Comparison of ENCODE assay signal across 1 cellular context in the genomic region with DNA sequence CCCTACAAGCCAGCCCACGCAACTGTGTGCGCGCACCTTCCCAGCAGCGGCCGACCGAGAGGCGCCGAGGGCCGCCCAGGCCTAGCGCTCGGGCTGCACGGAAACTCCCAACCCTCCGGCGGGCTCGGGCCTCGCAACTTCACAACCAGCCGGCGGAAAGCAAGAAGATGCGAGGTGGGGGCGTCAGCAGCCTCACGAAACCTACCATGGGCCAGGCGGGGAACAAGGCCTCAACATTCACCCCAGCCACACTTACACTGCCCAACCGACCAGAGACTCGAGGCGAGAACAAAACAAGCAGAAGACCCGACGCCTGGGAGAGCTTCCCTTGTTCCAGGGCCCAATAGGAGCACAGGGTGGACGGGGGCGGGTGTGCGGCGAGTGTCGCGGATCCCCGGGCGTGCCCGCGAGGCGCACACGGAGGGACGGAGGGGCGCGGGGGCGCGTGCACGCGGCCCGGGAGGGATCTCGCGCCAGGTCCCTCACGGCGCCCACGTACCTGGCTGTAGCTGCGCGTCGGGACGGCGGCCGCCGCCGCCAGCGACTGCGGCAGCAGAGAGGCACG.
TF ChIP-seq lines count a peak whose summit lies in the region.

No MANE protein-coding gene starts in this region.

TF ChIP-seq in SK-N-SH, 30 proteins besides CTCF, POLR2A, EP300 and RAD21 (continued from another document):
- TF ChIP-seq MXI1 (IDR thresholded peaks at IDR 0.05; ENCODE audit: low read depth, low read length) (no peak; the same call in 1 of the 2 replicates), NFIC (IDR thresholded peaks at IDR 0.05; ENCODE audit: borderline replicate concordance) (no peak), EZH2phosphoT487 (IDR thresholded peaks at IDR 0.05; ENCODE audit: borderline replicate concordance, low read depth) (no peak), FOXM1 (IDR thresholded peaks at IDR 0.05; ENCODE audit: low read depth) (no peak)
- TF ChIP-seq, protein P1, sequence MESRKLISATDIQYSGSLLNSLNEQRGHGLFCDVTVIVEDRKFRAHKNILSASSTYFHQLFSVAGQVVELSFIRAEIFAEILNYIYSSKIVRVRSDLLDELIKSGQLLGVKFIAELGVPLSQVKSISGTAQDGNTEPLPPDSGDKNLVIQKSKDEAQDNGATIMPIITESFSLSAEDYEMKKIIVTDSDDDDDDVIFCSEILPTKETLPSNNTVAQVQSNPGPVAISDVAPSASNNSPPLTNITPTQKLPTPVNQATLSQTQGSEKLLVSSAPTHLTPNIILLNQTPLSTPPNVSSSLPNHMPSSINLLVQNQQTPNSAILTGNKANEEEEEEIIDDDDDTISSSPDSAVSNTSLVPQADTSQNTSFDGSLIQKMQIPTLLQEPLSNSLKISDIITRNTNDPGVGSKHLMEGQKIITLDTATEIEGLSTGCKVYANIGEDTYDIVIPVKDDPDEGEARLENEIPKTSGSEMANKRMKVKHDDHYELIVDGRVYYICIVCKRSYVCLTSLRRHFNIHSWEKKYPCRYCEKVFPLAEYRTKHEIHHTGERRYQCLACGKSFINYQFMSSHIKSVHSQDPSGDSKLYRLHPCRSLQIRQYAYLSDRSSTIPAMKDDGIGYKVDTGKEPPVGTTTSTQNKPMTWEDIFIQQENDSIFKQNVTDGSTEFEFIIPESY (IDR thresholded peaks at IDR 0.05; ENCODE audit: borderline replicate concordance, low read depth), result no peak
- TF ChIP-seq, protein P2, sequence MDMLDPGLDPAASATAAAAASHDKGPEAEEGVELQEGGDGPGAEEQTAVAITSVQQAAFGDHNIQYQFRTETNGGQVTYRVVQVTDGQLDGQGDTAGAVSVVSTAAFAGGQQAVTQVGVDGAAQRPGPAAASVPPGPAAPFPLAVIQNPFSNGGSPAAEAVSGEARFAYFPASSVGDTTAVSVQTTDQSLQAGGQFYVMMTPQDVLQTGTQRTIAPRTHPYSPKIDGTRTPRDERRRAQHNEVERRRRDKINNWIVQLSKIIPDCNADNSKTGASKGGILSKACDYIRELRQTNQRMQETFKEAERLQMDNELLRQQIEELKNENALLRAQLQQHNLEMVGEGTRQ (IDR thresholded peaks at IDR 0.05; ENCODE audit: borderline replicate concordance, low read depth, low read length), result no peak
- TF ChIP-seq, protein P3, sequence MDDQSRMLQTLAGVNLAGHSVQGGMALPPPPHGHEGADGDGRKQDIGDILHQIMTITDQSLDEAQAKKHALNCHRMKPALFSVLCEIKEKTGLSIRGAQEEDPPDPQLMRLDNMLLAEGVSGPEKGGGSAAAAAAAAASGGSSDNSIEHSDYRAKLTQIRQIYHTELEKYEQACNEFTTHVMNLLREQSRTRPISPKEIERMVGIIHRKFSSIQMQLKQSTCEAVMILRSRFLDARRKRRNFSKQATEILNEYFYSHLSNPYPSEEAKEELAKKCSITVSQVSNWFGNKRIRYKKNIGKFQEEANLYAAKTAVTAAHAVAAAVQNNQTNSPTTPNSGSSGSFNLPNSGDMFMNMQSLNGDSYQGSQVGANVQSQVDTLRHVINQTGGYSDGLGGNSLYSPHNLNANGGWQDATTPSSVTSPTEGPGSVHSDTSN (IDR thresholded peaks at IDR 0.05), result no peak
